In genomic region chr16:46772463-46772862, GRCh38 we compare ENCODE assay signal across 23 cellular contexts. TPM values are rescaled to one million over a fixed set of nuclear protein-coding genes. Genes with fewer than 3 reads are reported as not detected.
DNase-seq lines count a peak whose midpoint lies in the region; ATAC-seq and TF ChIP-seq lines count a peak whose summit lies in the region.
"Had no signal": no experiment of that assay in that cellular context is flagged by ENCODE, and none has a peak within 500 bp of the region (broad histone marks: within the 10 kb centered on the region; RNA-seq: fewer than 3 reads in every experiment).

No MANE protein-coding gene starts in this region.

- H3K36me3 Mint-ChIP-seq in mesothelial cell of epicardium, result no peaks in the 10 kb centered on the region
- no peaks in the 10 kb centered on the region for H3K36me3 Mint-ChIP-seq in type B pancreatic cell
- H3K36me3 Mint-ChIP-seq: CD4-positive, CD25-positive, alpha-beta regulatory T cell had no signal

- no peak for DNase-seq in Right ventricle myocardium superior
- no peak for DNase-seq in right cardiac atrium
- DNase-seq in mesothelial cell of epicardium (ENCODE audit: low spot score in 2 of 2, unreplicated experiment in 2 of 2), result no peak
- peak; percentile 4 for DNase-seq in type B pancreatic cell (ENCODE audit: extremely low spot score, unreplicated experiment)
- DNase-seq in RPMI8226, result no peak
- DNase-seq in A673 (ENCODE audit: low spot score), result no peak
- DNase-seq: C1 segment of cervical spinal cord; CD4-positive, CD25-positive, alpha-beta regulatory T cell; CD8-positive, alpha-beta memory T cell; COR-L47; DMS 273 treated with DMSO at 0.1 percent for 48 hours; DMS53; DND-41; GOT3; H7; HFFc6 had no signal

- WGBS in right cardiac atrium, result 67% methylated on average over 4 of the region's 4 CpGs

- no peaks in the 10 kb centered on the region for H4K20me1 ChIP-seq in OCI-LY1 (ENCODE audit: insufficient read depth, low read length)

- H3K36me3 ChIP-seq in OCI-LY1 (ENCODE audit: insufficient read depth, low read length) (no peaks in the 10 kb centered on the region), A673 (ENCODE audit: insufficient read depth, low read length, poor library complexity, severe bottlenecking) (no peaks in the 10 kb centered on the region)

- intact Hi-C loops in Right ventricle myocardium superior (cut with DNase I) (no loop called here), right cardiac atrium (cut with DNase I) (no loop called here), A673 (cut with micrococcal nuclease; ENCODE audit: unreplicated experiment) (no loop called here)

- H3K4me1 ChIP-seq in right cardiac atrium (ENCODE audit: control insufficient read depth, insufficient read depth, low read length), result no peaks in the 10 kb centered on the region
- peaks cover 63% of the 10 kb centered on the region for H3K4me1 ChIP-seq in OCI-LY1 (ENCODE audit: insufficient read depth, low read length, severe bottlenecking)
- no peaks in the 10 kb centered on the region for H3K4me1 ChIP-seq in A673 (ENCODE audit: insufficient read depth, low read length, poor library complexity, severe bottlenecking)
- H3K4me1 ChIP-seq: A549 had no signal

- CTCF ChIA-PET in A673 (lab: Charles Lee), result interaction anchor here (0.5 kb wide), 1 partner anchor 136 kb away, joined by 4 read pairs; no protein-coding TSS in a partner anchor

- H3K27ac ChIP-seq in right cardiac atrium (ENCODE audit: low read length) (no peak overlapping the region), OCI-LY1 (ENCODE audit: low read depth, low read length, poor library complexity, severe bottlenecking) (peak overlapping the region; percentile 88), A673 (ENCODE audit: low read depth, low read length, poor library complexity, severe bottlenecking) (no peak overlapping the region)
- H3K27ac ChIP-seq: 22Rv1, A549, HL-60 had no signal

- no peaks in the 10 kb centered on the region for H3K9me2 ChIP-seq in OCI-LY1 (ENCODE audit: low read depth, low read length)

- H3K9me3 ChIP-seq in right cardiac atrium (ENCODE audit: control insufficient read depth, low read length), result no peaks in the 10 kb centered on the region
- 0 out of 2 replicates have a peak, but pooled peaks cover 2% of the 10 kb centered on the region for H3K9me3 ChIP-seq in OCI-LY1 (ENCODE audit: low read length)
- no peaks in the 10 kb centered on the region for H3K9me3 ChIP-seq in A673 (ENCODE audit: low read depth, low read length, poor library complexity, severe bottlenecking)
- H3K9me3 ChIP-seq: A549 had no signal

- H3F3A ChIP-seq in OCI-LY1 (ENCODE audit: insufficient read depth, low read length), result no peaks in the 10 kb centered on the region

- 0 out of 2 replicates have a peak overlapping the region, but pooled peaks have one; percentile 51 for H2AFZ ChIP-seq in OCI-LY1 (ENCODE audit: low read length)

- H3K4me1 Mint-ChIP-seq in mesothelial cell of epicardium (peaks cover 4% of the 10 kb centered on the region), type B pancreatic cell (ENCODE audit: unreplicated experiment) (no peaks in the 10 kb centered on the region)
- H3K4me1 Mint-ChIP-seq: CD8-positive, alpha-beta memory T cell had no signal

- H3K27me3 ChIP-seq in right cardiac atrium (ENCODE audit: control insufficient read depth, insufficient read depth), result no peaks in the 10 kb centered on the region
- H3K27me3 ChIP-seq in OCI-LY1 (ENCODE audit: insufficient read depth, low read length), result no peaks in the 10 kb centered on the region
- no peaks in the 10 kb centered on the region for H3K27me3 ChIP-seq in A673 (replicated peaks; ENCODE audit: insufficient read depth, low read depth, low read length, poor library complexity)

- peak; percentile 39 for ATAC-seq in Right ventricle myocardium superior (ENCODE audit: poor library complexity)
- ATAC-seq in right cardiac atrium, result no peak
- no peak for ATAC-seq in HG03378 (IDR thresholded peaks at IDR 0.05; ENCODE audit: unreplicated experiment)
- ATAC-seq: A549, HCT116 had no signal

- H3K4me3 ChIP-seq in right cardiac atrium (ENCODE audit: low read length) (no peak overlapping the region), OCI-LY1 (ENCODE audit: low read depth, low read length, poor library complexity, severe bottlenecking) (no peak overlapping the region), A673 (ENCODE audit: low read depth, low read length, poor library complexity, severe bottlenecking) (no peak overlapping the region)
- H3K4me3 ChIP-seq: A549 had no signal

- TF ChIP-seq CTCF in OCI-LY1 (IDR thresholded peaks at IDR 0.05; ENCODE audit: low read length) (no peak), mesothelial cell of epicardium (IDR thresholded peaks at IDR 0.05; ENCODE audit: unreplicated experiment) (no peak), type B pancreatic cell (conservative IDR thresholded peaks at IDR 0.05) (no peak), A673 (conservative IDR thresholded peaks at IDR 0.05; ENCODE audit: low read depth, low read length) (no peak)

- no peak overlapping the region for H3K4me3 Mint-ChIP-seq in mesothelial cell of epicardium
- H3K4me3 Mint-ChIP-seq in type B pancreatic cell, result no peak overlapping the region
- H3K4me3 Mint-ChIP-seq: B cell; CD4-positive, CD25-positive, alpha-beta regulatory T cell; CD8-positive, alpha-beta memory T cell; HFFc6 had no signal

- POLR2A ChIA-PET in A673 (lab: Charles Lee; ENCODE audit: low non-redundant PET), result no interaction called here

- H3K9me3 Mint-ChIP-seq in mesothelial cell of epicardium (no peaks in the 10 kb centered on the region), type B pancreatic cell (no peaks in the 10 kb centered on the region)
- H3K9me3 Mint-ChIP-seq: CD4-positive, CD25-positive, alpha-beta regulatory T cell; CD8-positive, alpha-beta memory T cell; HFFc6 had no signal

- H3K27ac Mint-ChIP-seq in mesothelial cell of epicardium, result peak overlapping the region; percentile 39
- no peak overlapping the region for H3K27ac Mint-ChIP-seq in type B pancreatic cell
- H3K27ac Mint-ChIP-seq: B cell; CD4-positive, CD25-positive, alpha-beta regulatory T cell; CD8-positive, alpha-beta memory T cell; HFFc6 had no signal

- H3K79me2 ChIP-seq in OCI-LY1 (ENCODE audit: insufficient read depth, low read length), result no peaks in the 10 kb centered on the region

- H3K9ac ChIP-seq in OCI-LY1 (ENCODE audit: low read length), result peak overlapping the region; percentile 26; the same call in 1 of the 2 replicates

- H3K4me2 ChIP-seq in OCI-LY1 (ENCODE audit: low read length), result peak overlapping the region; percentile 23
- H3K4me2 ChIP-seq: A549 had no signal

- H3K27me3 Mint-ChIP-seq in mesothelial cell of epicardium (ENCODE audit: low read depth) (no peaks in the 10 kb centered on the region), type B pancreatic cell (no peaks in the 10 kb centered on the region)
- H3K27me3 Mint-ChIP-seq: B cell had no signal

- BruUV-seq in A673 (replicated peaks; lab: Mats Ljungman, UMichigan), result no TSS peak

RNA-seq across cellular contexts. Expression of gene MYLK3, which starts 24.3 kb away (rescaled TPM):
- total RNA-seq in Right ventricle myocardium superior (304 TPM), right cardiac atrium (100 to 1,000 TPM; 285 to 543 (median 321) TPM), mesothelial cell of epicardium (1.4 to 1.7 TPM (median 1.6 TPM) in 3 replicates), type B pancreatic cell (ENCODE audit: low replicate concordance) (0.12 and 0.82 TPM in 2 replicates), A673 (2021) (0.77 and 1.0 TPM in 2 replicates)
- polyA plus RNA-seq in right cardiac atrium, result 143 TPM
- total RNA-seq: CD4-positive, CD25-positive, alpha-beta regulatory T cell had no signal
- polyA plus RNA-seq: CD4-positive, CD25-positive, alpha-beta regulatory T cell; CD8-positive, alpha-beta memory T cell had no signal

RNA-seq across cellular contexts. Expression of gene C16orf87, which starts 58.5 kb away (rescaled TPM):
- total RNA-seq in Right ventricle myocardium superior (12.9 TPM), right cardiac atrium (10 to 100 TPM; 12.0 to 16.7 (median 14.7) TPM), mesothelial cell of epicardium (28.2 to 29.5 TPM (median 28.6 TPM) in 3 replicates), type B pancreatic cell (ENCODE audit: low replicate concordance) (11.5 and 14.3 TPM in 2 replicates), A673 (2021) (27.1 and 30.5 TPM in 2 replicates)
- 7.5 TPM for polyA plus RNA-seq in right cardiac atrium

Comparison
In these comparisons a context has a peak if more than half of its experiments do, and no peak if none do; other contexts are left out.
1. RNA of gene MYLK3, which starts 24.3 kb away (total RNA-seq): 285 to 543 TPM in right cardiac atrium and 304 TPM in Right ventricle myocardium superior (single experiment); 1.4 to 1.7 TPM in mesothelial cell of epicardium, 0.12 to 0.82 TPM in type B pancreatic cell and 0.77 to 1.0 TPM in A673; every median in the first group is over 100 times any median in the second.